Comparison of ENCODE assay signal across 8 cellular contexts in genomic region chr11:65780770-65781151, GRCh38. TPM values are rescaled to one million over a fixed set of nuclear protein-coding genes. Genes with fewer than 3 reads are reported as not detected.
DNase-seq lines count a peak whose midpoint lies in the region; ATAC-seq and TF ChIP-seq lines count a peak whose summit lies in the region.

TSS of gene AP5B1 (minus strand) at chr11:65780976. CDS start at chr11:65780591, 385 bp downstream.

- H3K4me1 ChIP-seq in adrenal gland (replicated peaks in 1 of 2) (peaks cover 8 to 15% of the 10 kb centered on the region in 2 donors), left ventricle myocardium inferior (peaks cover 34% of the 10 kb centered on the region), prostate gland (replicated peaks) (peaks cover 13% of the 10 kb centered on the region), urinary bladder (ENCODE audit: insufficient read depth) (no peaks in the 10 kb centered on the region)

- DNase-seq in CD1c-positive myeloid dendritic cell (ENCODE audit: extremely low spot score): peak; percentile 86
- DNase-seq in SW480 (ENCODE audit: low spot score): peak; percentile 56
- DNase-seq in adrenal gland: peak in 6 of 7 donors; percentile 41 to 75 (median 55)
- DNase-seq in left ventricle myocardium inferior: peak; percentile 68
- peak; percentile 65 for DNase-seq in prostate gland (ENCODE audit: low spot score)

- no peak for TF ChIP-seq CTCF in adrenal gland (IDR thresholded peaks at IDR 0.05)
- TF ChIP-seq CTCF in left ventricle myocardium inferior (IDR thresholded peaks at IDR 0.05; ENCODE audit: borderline replicate concordance): no peak
- no peak for TF ChIP-seq CTCF in prostate gland (IDR thresholded peaks at IDR 0.05)

- H3K4me3 ChIP-seq in adrenal gland (peak within 1 kb of the TSS; percentile 21 to 87 (median 73)), left ventricle myocardium inferior (peak within 1 kb of the TSS; percentile 97), prostate gland (peak within 1 kb of the TSS; percentile 84 to 88), urinary bladder (ENCODE audit: low read depth, low read length) (peak within 1 kb of the TSS; percentile 96)

- peaks cover 9% of the 10 kb centered on the region for H3K27me3 ChIP-seq in adrenal gland
- H3K27me3 ChIP-seq in left ventricle myocardium inferior (ENCODE audit: low read depth): peaks cover 21% of the 10 kb centered on the region
- no peaks in the 10 kb centered on the region for H3K27me3 ChIP-seq in prostate gland (replicated peaks; ENCODE audit: insufficient read depth)

- TF ChIP-seq POLR2A in GM19193 (IDR thresholded peaks at IDR 0.05; ENCODE audit: extremely low read depth, insufficient read depth, insufficient read length) (peak; percentile 56), adrenal gland (IDR thresholded peaks at IDR 0.05) (peak; percentile 49 to 55), prostate gland (IDR thresholded peaks at IDR 0.05) (peak; percentile 43)

- WGBS in adrenal gland, 4 donors: 1 to 3% (median 1%) methylated on average over 7 to 58 of the region's 59 CpGs; no CpG with 5 or more reads in 1 of the 4 donors
- WGBS in prostate gland: under 1% methylated on average over 57 of the region's 59 CpGs
- under 1% methylated on average over 47 of the region's 59 CpGs for WGBS in urinary bladder

- H3K9me3 ChIP-seq in adrenal gland (replicated peaks in 1 of 3) (no peaks in the 10 kb centered on the region), left ventricle myocardium inferior (replicated peaks) (no peaks in the 10 kb centered on the region), prostate gland (no peaks in the 10 kb centered on the region)

- peak; percentile 49 for ATAC-seq in HG03520 (IDR thresholded peaks at IDR 0.05; ENCODE audit: unreplicated experiment)

- H3K27ac ChIP-seq in adrenal gland (peak within 1 kb of the TSS in 4 of 5 donors; percentile 64 to 75 (median 68)), left ventricle myocardium inferior (replicated peaks) (peak within 1 kb of the TSS; percentile 76), prostate gland (peak within 1 kb of the TSS; percentile 72 to 80), urinary bladder (ENCODE audit: low read depth) (peak within 1 kb of the TSS; percentile 72)

- intact Hi-C loops in adrenal gland (cut with DNase I): loop anchor here (1.0 to 5.0 kb wide), 3 partner anchors 37 to 68 kb away; partner anchors contain the start of gene KAT5 (in 1 of the 2)
- intact Hi-C loops in left ventricle myocardium inferior (cut with micrococcal nuclease): no loop called here
- intact Hi-C loops in prostate gland (cut with DNase I): loop anchor here (2.0 to 5.0 kb wide), 2 partner anchors 38 to 68 kb away; partner anchors contain the start of gene KAT5

- peaks cover 0 to 18% of the 10 kb centered on the region in 2 donors for H3K36me3 ChIP-seq in adrenal gland (replicated peaks in 1 of 2)
- peaks cover 22% of the 10 kb centered on the region for H3K36me3 ChIP-seq in left ventricle myocardium inferior
- peaks cover 0 to 7% of the 10 kb centered on the region in 2 donors for H3K36me3 ChIP-seq in prostate gland
- H3K36me3 ChIP-seq in urinary bladder (ENCODE audit: insufficient read depth): peaks cover 5% of the 10 kb centered on the region

RNA-seq across cellular contexts. Expression of gene AP5B1, which starts in this region (rescaled TPM):
- total RNA-seq in adrenal gland: 10 to 100 TPM; 13.5 to 30.8 (median 18.0) TPM
- 1 to 10 TPM; 1.9 to 8.2 (median 3.4) TPM for polyA plus RNA-seq in adrenal gland
- total RNA-seq in left ventricle myocardium inferior: 5.4 TPM
- total RNA-seq in prostate gland: 10 to 100 TPM; 15.4 to 18.8 TPM
- total RNA-seq in urinary bladder: 3.0 TPM
- 14.7 TPM for polyA plus RNA-seq in urinary bladder

Comparison
In these comparisons a context has a peak if more than half of its experiments do, and no peak if none do; other contexts are left out.
1. Peak in every context shown above with its lines: DNase-seq, ATAC-seq, H3K4me3 ChIP-seq and H3K27ac ChIP-seq.